Comparison of ENCODE assay signal across 16 cellular contexts in the genomic region with DNA sequence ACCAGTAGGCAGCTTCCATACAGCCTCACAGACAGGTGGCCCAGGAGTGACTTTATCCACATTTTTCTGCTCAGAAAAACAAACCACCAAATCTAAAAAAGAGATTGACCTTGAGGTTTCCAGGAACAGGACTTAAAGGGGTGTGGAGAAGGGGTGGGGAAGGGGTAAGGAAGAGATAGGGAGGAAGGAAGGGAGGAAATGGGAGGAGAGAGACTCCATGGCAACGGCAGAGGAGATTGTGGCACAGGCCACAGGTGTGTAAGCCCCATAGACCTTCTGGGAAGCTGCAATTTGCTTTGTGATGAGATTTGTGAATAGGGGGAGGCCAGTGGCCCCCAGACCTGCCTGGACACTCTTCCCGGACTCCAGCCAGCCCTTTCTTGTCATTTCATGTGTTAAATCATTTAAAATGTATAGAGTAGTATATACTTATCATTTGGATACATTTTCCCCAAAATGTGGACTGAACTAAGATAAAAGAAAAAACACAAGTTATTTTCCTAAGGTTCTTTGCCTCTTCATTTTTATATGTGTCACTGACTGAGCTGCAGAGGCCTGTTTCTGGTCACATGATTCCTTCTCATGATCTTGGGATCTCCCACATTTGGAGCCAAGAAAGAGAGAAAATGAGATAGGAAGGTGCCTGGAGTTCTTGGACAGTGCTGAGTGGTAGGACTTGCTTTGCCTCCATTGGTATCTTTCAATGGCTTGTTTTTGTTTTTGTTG.
"Had no signal": no experiment of that assay in that cellular context is flagged by ENCODE, and none has a peak within 500 bp of the region (broad histone marks: within the 10 kb centered on the region; RNA-seq: fewer than 3 reads in every experiment).

No MANE protein-coding gene starts in this region.

- H3K4me1 Mint-ChIP-seq: stimulated activated memory B cell treated with anti-CD40 and anti-IgM and Interleukin-4, amounts not matched to agents 10 μg/mL and 1 μg/mL and 100 μg/mL, for 72 hours had no signal

- ATAC-seq: activated CD8-positive, alpha-beta T cell treated with anti-CD3 and anti-CD28 coated beads, Interleukin-2, amount 10 ng/mL, durations not matched to agents 7 days and 5 days; effector memory CD8-positive, alpha-beta T cell; gastroesophageal sphincter; naive thymus-derived CD8-positive, alpha-beta T cell; stimulated activated memory B cell treated with anti-CD40 and anti-IgM and Interleukin-4, amounts not matched to agents 10 μg/mL and 1 μg/mL and 100 μg/mL, for 72 hours; T-helper 17 cell; WTC11 had no signal

- DNase-seq: activated CD4-positive, alpha-beta T cell treated with anti-CD3 and anti-CD28 coated beads for 48 hours; activated CD8-positive, alpha-beta memory T cell treated with anti-CD3 and anti-CD28 coated beads, Interleukin-2, amount 50 U/mL, for 4 hours; activated CD8-positive, alpha-beta T cell treated with anti-CD3 and anti-CD28 coated beads, Interleukin-2, amount 10 ng/mL, durations not matched to agents 7 days and 5 days; activated naive CD8-positive, alpha-beta T cell treated with anti-CD3 and anti-CD28 coated beads, Interleukin-2, amount 10 ng/mL, durations not matched to agents 7 days and 5 days; anterior cingulate cortex; effector memory CD8-positive, alpha-beta T cell; left ventricle myocardium inferior; naive thymus-derived CD8-positive, alpha-beta T cell; posterior cingulate gyrus; retina; stimulated activated CD4-positive, alpha-beta T cell treated with anti-CD3 and anti-CD28 coated beads, Interleukin-2, amount 100 ng/mL, for 48 hours; T-helper 17 cell; transverse colon had no signal

- H3K27ac ChIP-seq: gastroesophageal sphincter, left ventricle myocardium inferior, transverse colon had no signal

- H3K27me3 ChIP-seq: transverse colon had no signal

- H3K9me3 Mint-ChIP-seq: activated naive CD8-positive, alpha-beta T cell treated with anti-CD3 and anti-CD28 coated beads, Interleukin-2, amount 10 ng/mL, durations not matched to agents 7 days and 5 days; effector memory CD8-positive, alpha-beta T cell; naive thymus-derived CD8-positive, alpha-beta T cell; stimulated activated memory B cell treated with anti-CD40 and anti-IgM and Interleukin-4, amounts not matched to agents 10 μg/mL and 1 μg/mL and 100 μg/mL, for 72 hours; WTC11 had no signal

- H3K27ac Mint-ChIP-seq: activated CD8-positive, alpha-beta T cell treated with anti-CD3 and anti-CD28 coated beads, Interleukin-2, amount 10 ng/mL, durations not matched to agents 7 days and 5 days; activated naive CD8-positive, alpha-beta T cell treated with anti-CD3 and anti-CD28 coated beads, Interleukin-2, amount 10 ng/mL, durations not matched to agents 7 days and 5 days; effector memory CD8-positive, alpha-beta T cell; naive thymus-derived CD8-positive, alpha-beta T cell; stimulated activated memory B cell treated with anti-CD40 and anti-IgM and Interleukin-4, amounts not matched to agents 10 μg/mL and 1 μg/mL and 100 μg/mL, for 72 hours; T-helper 17 cell; WTC11 had no signal

- H3K9me3 ChIP-seq: gastroesophageal sphincter, left ventricle myocardium inferior, transverse colon had no signal

- H3K4me1 ChIP-seq: gastroesophageal sphincter, left ventricle myocardium inferior had no signal

- H3K4me3 ChIP-seq: gastroesophageal sphincter, left ventricle myocardium inferior, transverse colon had no signal

- H3K36me3 ChIP-seq: gastroesophageal sphincter, left ventricle myocardium inferior, transverse colon had no signal

- H3K4me3 Mint-ChIP-seq: activated CD8-positive, alpha-beta T cell treated with anti-CD3 and anti-CD28 coated beads, Interleukin-2, amount 10 ng/mL, durations not matched to agents 7 days and 5 days; activated naive CD8-positive, alpha-beta T cell treated with anti-CD3 and anti-CD28 coated beads, Interleukin-2, amount 10 ng/mL, durations not matched to agents 7 days and 5 days; effector memory CD8-positive, alpha-beta T cell; naive thymus-derived CD8-positive, alpha-beta T cell; stimulated activated memory B cell treated with anti-CD40 and anti-IgM and Interleukin-4, amounts not matched to agents 10 μg/mL and 1 μg/mL and 100 μg/mL, for 72 hours; T-helper 17 cell; WTC11 had no signal

- H3K36me3 Mint-ChIP-seq: activated naive CD8-positive, alpha-beta T cell treated with anti-CD3 and anti-CD28 coated beads, Interleukin-2, amount 10 ng/mL, durations not matched to agents 7 days and 5 days; naive thymus-derived CD8-positive, alpha-beta T cell; stimulated activated memory B cell treated with anti-CD40 and anti-IgM and Interleukin-4, amounts not matched to agents 10 μg/mL and 1 μg/mL and 100 μg/mL, for 72 hours; WTC11 had no signal
